ENCODE assay signal across 5 cellular contexts in the genomic region with DNA sequence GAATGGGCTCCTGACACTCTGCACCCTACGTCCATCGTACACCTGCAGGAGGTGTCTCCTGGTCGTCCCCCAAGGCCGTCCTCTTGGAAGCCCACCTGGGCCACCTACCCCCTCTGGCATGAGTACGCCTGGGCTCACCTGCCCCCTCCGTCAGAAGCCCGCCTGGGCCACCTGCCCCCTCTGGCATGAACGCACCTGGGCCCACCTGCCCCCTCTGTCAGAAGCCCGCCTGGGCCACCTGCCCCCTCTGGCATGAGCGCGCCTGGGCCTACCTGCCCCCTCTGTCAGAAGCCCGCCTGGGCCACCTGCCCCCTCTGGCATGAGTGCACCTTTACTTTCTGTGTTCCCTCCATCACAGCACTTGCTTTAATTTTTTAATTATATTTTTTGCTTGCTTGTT.
"Had no signal": no experiment of that assay in that cellular context is flagged by ENCODE, and none has a peak within 500 bp of the region (broad histone marks: within the 10 kb centered on the region; RNA-seq: fewer than 3 reads in every experiment).

No MANE protein-coding gene starts in this region.

- H2AFZ ChIP-seq: GM23338 had no signal

- H3K27ac Mint-ChIP-seq: GM23338 had no signal

- H3K4me3 ChIP-seq: GM23338, K562 had no signal

- H3K4me1 Mint-ChIP-seq: GM23338 had no signal

- DNase-seq: H9, HCEC 1CT, IMR-90 had no signal

- H3K4me3 Mint-ChIP-seq: GM23338, H9 had no signal

- H3K4me2 ChIP-seq: GM23338 had no signal

- ATAC-seq: GM23338, K562 had no signal
